In the genomic region with DNA sequence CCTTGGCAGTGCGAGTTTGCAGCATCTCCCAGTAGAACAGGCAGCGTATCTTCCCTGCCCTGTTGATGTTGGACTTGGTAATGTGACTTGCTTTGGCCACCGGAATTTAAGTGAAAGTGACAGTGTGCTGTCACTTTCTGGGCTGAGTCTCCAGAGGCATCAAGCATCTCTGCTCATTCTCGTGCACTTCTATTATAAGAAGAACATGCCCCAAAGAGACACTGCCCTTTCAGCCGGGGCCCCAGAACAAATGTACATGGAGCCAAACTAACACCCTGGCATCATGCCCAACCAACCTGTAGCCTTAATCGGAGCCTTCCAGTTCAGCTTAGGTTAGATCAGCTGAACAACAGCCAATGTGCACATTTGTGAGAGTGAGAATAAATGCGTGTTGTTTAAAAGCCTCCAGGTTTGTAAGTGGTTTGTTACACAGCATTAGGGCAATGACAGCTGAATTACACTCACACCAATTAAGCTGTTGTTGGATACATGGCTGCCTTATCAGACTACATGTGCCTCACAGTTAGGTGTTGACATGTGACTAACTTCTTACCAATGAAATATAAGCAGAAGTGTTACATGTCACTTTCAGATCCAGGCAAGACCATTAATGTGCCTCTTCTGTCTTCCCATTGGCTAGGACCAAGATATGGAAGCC, we compare ENCODE assay signal across 13 cellular contexts. TPM values are rescaled to one million over a fixed set of nuclear protein-coding genes. Genes with fewer than 3 reads are reported as not detected.
DNase-seq lines count a peak whose midpoint lies in the region; ATAC-seq and TF ChIP-seq lines count a peak whose summit lies in the region.
"Had no signal": no experiment of that assay in that cellular context is flagged by ENCODE, and none has a peak within 500 bp of the region (broad histone marks: within the 10 kb centered on the region; RNA-seq: fewer than 3 reads in every experiment).

No MANE protein-coding gene starts in this region.

- TF ChIP-seq POLR2A in heart left ventricle (IDR thresholded peaks at IDR 0.05) = no peak

- H3K4me1 ChIP-seq in heart left ventricle = peaks cover 0 to 6% (median 0%) of the 10 kb centered on the region in 12 donors
- H3K4me1 ChIP-seq in right atrium auricular region = peaks cover 0 to 5% of the 10 kb centered on the region in 2 donors
- H3K4me1 ChIP-seq: A549 had no signal

- WGBS in heart left ventricle, 4 donors = 42 to 52% (median 50%) methylated on average over 7 of the region's 7 CpGs

- no peaks in the 10 kb centered on the region for H3K27me3 ChIP-seq in heart left ventricle
- no peaks in the 10 kb centered on the region for H3K27me3 ChIP-seq in right atrium auricular region
- H3K27me3 ChIP-seq: BE2C had no signal

- H3K27ac ChIP-seq in heart left ventricle (peak overlapping the region in 2 of 12 donors; percentile 6 to 7), right atrium auricular region (peak overlapping the region; percentile 40 to 46)
- H3K27ac ChIP-seq: A549, C4-2B had no signal

- H3K4me3 ChIP-seq in heart left ventricle = no peak overlapping the region
- H3K4me3 ChIP-seq in right atrium auricular region = no peak overlapping the region
- H3K4me3 ChIP-seq: A549 had no signal

- peak; percentile 19 for DNase-seq in NCI-H69 (lab: John Stamatoyannopoulos, UW)
- peak in 1 of 5 donors; percentile 77 for DNase-seq in heart left ventricle
- no peak for DNase-seq in right atrium auricular region (ENCODE audit: low spot score)
- no peak for DNase-seq in GM03348 (ENCODE audit: low spot score)
- DNase-seq in activated naive CD4-positive, alpha-beta T cell treated with Interleukin-2 at 50 U/mL for 16 hours = no peak
- DNase-seq: BE2C; CD4-positive, alpha-beta memory T cell; DMS79 had no signal

- H3K9me3 ChIP-seq in heart left ventricle (no peaks in the 10 kb centered on the region), right atrium auricular region (no peaks in the 10 kb centered on the region)
- H3K9me3 ChIP-seq: A549, BE2C had no signal

- peak; percentile 89 to 96 (median 92) for ATAC-seq in heart left ventricle
- no peak for ATAC-seq in GM18498 (IDR thresholded peaks at IDR 0.05; ENCODE audit: unreplicated experiment)
- ATAC-seq: A549, HCT116 had no signal

- TF ChIP-seq CTCF in heart left ventricle (IDR thresholded peaks at IDR 0.05) (no peak), right atrium auricular region (IDR thresholded peaks at IDR 0.05) (no peak)

- intact Hi-C loops in heart left ventricle (cut with DNase I) = no loop called here

- H3K36me3 ChIP-seq in heart left ventricle = no peaks in the 10 kb centered on the region
- H3K36me3 ChIP-seq in right atrium auricular region = no peaks in the 10 kb centered on the region
- H3K36me3 ChIP-seq: BE2C had no signal

RNA-seq across cellular contexts. Expression of a gene that starts 22.1 kb away (rescaled TPM):
- total RNA-seq in heart left ventricle = 100 to 1,000 TPM in 4 of 9 donors, 10 to 100 TPM in 5; 48.4 to 195 (median 82.4) TPM
- polyA plus RNA-seq in heart left ventricle = 10 to 100 TPM; 28.9 to 84.1 TPM
- total RNA-seq in right atrium auricular region = 10 to 100 TPM; 31.4 to 77.5 TPM
- total RNA-seq: G401 had no signal
